Comparison of ENCODE assay signal across 20 cellular contexts in the genomic region with DNA sequence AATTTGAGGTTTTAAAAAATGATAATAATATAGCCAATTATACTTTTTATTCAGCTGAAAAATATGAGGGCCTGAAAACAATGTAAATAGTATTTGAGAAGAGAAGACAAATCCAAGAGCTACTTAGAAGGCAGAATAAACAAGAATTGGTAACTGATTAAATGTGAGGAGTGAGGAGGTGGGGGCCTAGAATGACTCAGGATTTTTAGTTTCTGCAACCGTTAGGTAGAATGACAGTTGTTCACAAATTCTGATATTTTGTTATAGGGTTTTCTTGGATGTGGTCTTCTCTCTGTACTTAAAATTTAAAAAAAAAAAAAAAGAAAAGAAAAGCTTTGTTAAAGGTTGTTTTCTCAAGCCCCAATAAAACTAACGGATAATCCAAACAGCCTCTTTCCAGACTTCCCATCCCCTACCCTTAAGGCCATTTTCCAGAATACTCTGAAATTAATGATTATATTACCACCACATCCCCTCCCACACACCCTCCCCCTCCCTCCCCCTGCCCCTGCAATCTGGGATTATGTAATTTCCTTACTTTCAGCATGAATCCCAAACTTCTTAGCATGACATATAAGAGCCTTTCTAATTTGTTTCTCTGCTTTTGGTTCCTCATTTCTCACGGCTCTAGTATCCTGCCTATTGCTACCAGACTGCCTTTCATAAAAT. TPM values are rescaled to one million over a fixed set of nuclear protein-coding genes. Genes with fewer than 3 reads are reported as not detected.
A peak's percentile ranks its signal among the peaks of the same experiment; 100 is the strongest.
DNase-seq lines count a peak whose midpoint lies in the region; ATAC-seq and FAIRE-seq lines count a peak whose summit lies in the region.
"Had no signal": no experiment of that assay in that cellular context is flagged by ENCODE, and none has a peak within 500 bp of the region (broad histone marks: within the 10 kb centered on the region; RNA-seq: fewer than 3 reads in every experiment).

No MANE protein-coding gene starts in this region.

- no peak for DNase-seq in GM19239 (ENCODE audit: insufficient read length, low spot score)
- peak; percentile 53 for DNase-seq in RCC 7860 (ENCODE audit: low spot score)
- peak; percentile 37 for DNase-seq in glomerular visceral epithelial cell (ENCODE audit: extremely low spot score)
- peak; percentile 92 for DNase-seq in renal cortical epithelial cell (ENCODE audit: low read depth)
- no peak for DNase-seq in right cardiac atrium
- no peak for DNase-seq in NCI-H1436 (lab: John Stamatoyannopoulos, UW)
- DNase-seq: activated CD8-positive, alpha-beta memory T cell treated with anti-CD3 and anti-CD28 coated beads for 24 hours; activated effector memory CD4-positive, alpha-beta T cell treated with Interleukin-2 at 50 U/mL for 16 hours; CD4-positive, CD25-positive, alpha-beta regulatory T cell; foreskin keratinocyte; GDM1; GM23248; immature natural killer cell; NCI-H2107; SJCRH30; stimulated activated CD4-positive, alpha-beta T cell treated with anti-CD3 and anti-CD28 coated beads, Interleukin-4, amount 100 ng/mL, for 24 hours; WERI-Rb-1 had no signal

- peaks cover 1% of the 10 kb centered on the region for H3K4me1 ChIP-seq in right cardiac atrium (ENCODE audit: control insufficient read depth, insufficient read depth, low read length)
- H3K4me1 ChIP-seq: SJCRH30 had no signal

- ATAC-seq in HG03520 (IDR thresholded peaks at IDR 0.05; ENCODE audit: unreplicated experiment) (no peak), right cardiac atrium (no peak), HG03039 (IDR thresholded peaks at IDR 0.05; ENCODE audit: unreplicated experiment) (no peak)
- ATAC-seq: foreskin keratinocyte; stimulated activated effector memory CD8-positive, alpha-beta T cell treated with anti-CD3 and anti-CD28 coated beads, Interleukin-12 subunit alpha, Interleukin-12 subunit beta, amount 100 ng/mL, for 72 hours had no signal

- intact Hi-C loops in right cardiac atrium (cut with DNase I), result no loop called here

- no peak overlapping the region for H3K4me3 ChIP-seq in right cardiac atrium (ENCODE audit: low read length)
- H3K4me3 ChIP-seq: GM23248, SJCRH30 had no signal

- H3K9me3 ChIP-seq in right cardiac atrium (ENCODE audit: control insufficient read depth, low read length), result no peaks in the 10 kb centered on the region
- H3K9me3 ChIP-seq: SJCRH30 had no signal

- no peak overlapping the region for H3K27ac ChIP-seq in right cardiac atrium (ENCODE audit: low read length)
- H3K27ac ChIP-seq: foreskin keratinocyte, GM23248, SJCRH30, WERI-Rb-1 had no signal

- WGBS in right cardiac atrium, result 53% methylated on average over 3 of the region's 3 CpGs

- FAIRE-seq in GM19239 (lab: Jason Lieb, UNC) (peak; percentile 23), RCC 7860 (lab: Jason Lieb, UNC) (peak; percentile 87)

- H3K27me3 ChIP-seq in right cardiac atrium (ENCODE audit: control insufficient read depth, insufficient read depth), result no peaks in the 10 kb centered on the region
- H3K27me3 ChIP-seq: foreskin keratinocyte, SJCRH30 had no signal

RNA-seq across cellular contexts. Expression of a gene that starts 50.4 kb away (rescaled TPM):
- total RNA-seq in renal cortical epithelial cell (25.9 and 79.1 TPM in 2 replicates), right cardiac atrium (10 to 100 TPM; 18.3 to 23.9 (median 21.1) TPM)
- 4.0 TPM for polyA plus RNA-seq in right cardiac atrium
- polyA plus RNA-seq: immature natural killer cell had no signal

Comparison
In these comparisons a context has a peak if more than half of its experiments do, and no peak if none do; other contexts are left out.
1. DNase-seq: peak in RCC 7860 (single experiment), glomerular visceral epithelial cell (single experiment) and renal cortical epithelial cell (single experiment); none in GM19239 (single experiment), right cardiac atrium (0 of 3) and NCI-H1436 (single experiment).